Comparison of ENCODE assay signal across 2 cellular contexts in the genomic region with DNA sequence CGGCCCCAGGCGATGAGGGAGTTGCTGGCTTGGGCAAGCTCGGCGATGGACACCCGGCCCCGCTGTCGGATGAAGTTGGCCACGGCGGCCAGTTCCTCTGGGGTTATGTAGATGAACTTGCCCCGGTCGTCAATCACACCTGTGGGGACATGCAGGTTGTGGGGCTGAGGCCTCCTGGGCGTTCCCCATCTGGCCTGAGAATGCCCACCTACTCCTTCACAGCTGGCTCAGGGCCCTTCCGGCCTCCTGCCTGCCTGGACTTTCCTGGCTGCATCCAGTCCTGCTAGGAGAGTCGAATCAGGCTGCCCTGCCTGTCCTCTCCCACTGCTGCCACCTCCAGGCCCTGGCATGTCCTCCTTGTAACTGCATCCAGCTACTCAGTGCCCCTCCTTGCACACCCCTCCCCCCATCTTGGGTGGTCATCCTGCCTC.
TF ChIP-seq lines count a peak whose summit lies in the region.

No MANE protein-coding gene starts in this region.

TF ChIP-seq in A549, 52 proteins besides CTCF, POLR2A, EP300 and RAD21:
- TF ChIP-seq CEBPB (IDR thresholded peaks at IDR 0.05) (no peak), RNF2 (IDR thresholded peaks at IDR 0.05; ENCODE audit: borderline replicate concordance, low read depth) (no peak), BHLHE40 (IDR thresholded peaks at IDR 0.05; ENCODE audit: low read depth, low read length) (no peak), ZNF302 (CRISPR knock-in tag; IDR thresholded peaks at IDR 0.05) (no peak), EHMT2 (IDR thresholded peaks at IDR 0.05; ENCODE audit: low read depth) (no peak), JUN (IDR thresholded peaks at IDR 0.05) (no peak), PHF8 (IDR thresholded peaks at IDR 0.05; ENCODE audit: borderline replicate concordance, low read depth) (no peak), KDM1A (IDR thresholded peaks at IDR 0.05; ENCODE audit: low read depth) (no peak), CBX8 (IDR thresholded peaks at IDR 0.05) (no peak), FOXS1 (CRISPR knock-in tag; IDR thresholded peaks at IDR 0.05) (no peak), NPAS2 (CRISPR knock-in tag; IDR thresholded peaks at IDR 0.05; ENCODE audit: borderline replicate concordance) (no peak), HOXB13 (CRISPR knock-in tag; IDR thresholded peaks at IDR 0.05; ENCODE audit: low read depth) (no peak)
- TF ChIP-seq, protein P1, sequence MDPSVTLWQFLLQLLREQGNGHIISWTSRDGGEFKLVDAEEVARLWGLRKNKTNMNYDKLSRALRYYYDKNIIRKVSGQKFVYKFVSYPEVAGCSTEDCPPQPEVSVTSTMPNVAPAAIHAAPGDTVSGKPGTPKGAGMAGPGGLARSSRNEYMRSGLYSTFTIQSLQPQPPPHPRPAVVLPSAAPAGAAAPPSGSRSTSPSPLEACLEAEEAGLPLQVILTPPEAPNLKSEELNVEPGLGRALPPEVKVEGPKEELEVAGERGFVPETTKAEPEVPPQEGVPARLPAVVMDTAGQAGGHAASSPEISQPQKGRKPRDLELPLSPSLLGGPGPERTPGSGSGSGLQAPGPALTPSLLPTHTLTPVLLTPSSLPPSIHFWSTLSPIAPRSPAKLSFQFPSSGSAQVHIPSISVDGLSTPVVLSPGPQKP (IDR thresholded peaks at IDR 0.05; ENCODE audit: low read depth, low read length), result no peak
- TF ChIP-seq, protein P2, sequence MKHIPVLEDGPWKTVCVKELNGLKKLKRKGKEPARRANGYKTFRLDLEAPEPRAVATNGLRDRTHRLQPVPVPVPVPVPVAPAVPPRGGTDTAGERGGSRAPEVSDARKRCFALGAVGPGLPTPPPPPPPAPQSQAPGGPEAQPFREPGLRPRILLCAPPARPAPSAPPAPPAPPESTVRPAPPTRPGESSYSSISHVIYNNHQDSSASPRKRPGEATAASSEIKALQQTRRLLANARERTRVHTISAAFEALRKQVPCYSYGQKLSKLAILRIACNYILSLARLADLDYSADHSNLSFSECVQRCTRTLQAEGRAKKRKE (CRISPR knock-in tag; IDR thresholded peaks at IDR 0.05; ENCODE audit: low read depth), result no peak
- TF ChIP-seq, protein P3, sequence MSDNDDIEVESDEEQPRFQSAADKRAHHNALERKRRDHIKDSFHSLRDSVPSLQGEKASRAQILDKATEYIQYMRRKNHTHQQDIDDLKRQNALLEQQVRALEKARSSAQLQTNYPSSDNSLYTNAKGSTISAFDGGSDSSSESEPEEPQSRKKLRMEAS (IDR thresholded peaks at IDR 0.05), result no peak

TF ChIP-seq in GM23338, 12 proteins besides CTCF, POLR2A, EP300 and RAD21:
- no peak for TF ChIP-seq NANOG (IDR thresholded peaks at IDR 0.05; ENCODE audit: borderline replicate concordance)
